19 cellular contexts compared by ENCODE assay signal in genomic region chr13:111130111-111130508, GRCh38. TPM values are rescaled to one million over a fixed set of nuclear protein-coding genes. Genes with fewer than 3 reads are reported as not detected.
A peak's percentile ranks its signal among the peaks of the same experiment; 100 is the strongest.
DNase-seq lines count a peak whose midpoint lies in the region; ATAC-seq, FAIRE-seq and TF ChIP-seq lines count a peak whose summit lies in the region.
"Had no signal": no experiment of that assay in that cellular context is flagged by ENCODE, and none has a peak within 500 bp of the region (broad histone marks: within the 10 kb centered on the region; RNA-seq: fewer than 3 reads in every experiment).

No MANE protein-coding gene starts in this region.

- H4K20me1 ChIP-seq in OCI-LY7 (ENCODE audit: insufficient read depth, low read length) = no peaks in the 10 kb centered on the region
- H4K20me1 ChIP-seq: BLaER1 had no signal

- intact Hi-C loops in OCI-LY7 (cut with micrococcal nuclease; ENCODE audit: unreplicated experiment) = no loop called here
- intact Hi-C loops in A673 (cut with micrococcal nuclease; ENCODE audit: unreplicated experiment) = no loop called here

- BruUV-seq in OCI-LY7 (replicated peaks; lab: Mats Ljungman, UMichigan) (no TSS peak), A673 (replicated peaks; lab: Mats Ljungman, UMichigan) (no TSS peak)

- H3K4me1 ChIP-seq in OCI-LY7 (ENCODE audit: insufficient read depth, low read length, poor library complexity, severe bottlenecking) (peaks cover 13% of the 10 kb centered on the region), A673 (ENCODE audit: insufficient read depth, low read length, poor library complexity, severe bottlenecking) (no peaks in the 10 kb centered on the region)
- H3K4me1 ChIP-seq: BLaER1 had no signal

- POLR2A ChIA-PET in OCI-LY7 (lab: Charles Lee) (interaction anchor here (1.1 kb wide), 1 partner anchor 73 kb away, joined by 3 read pairs; no protein-coding TSS in a partner anchor), A673 (lab: Charles Lee; ENCODE audit: low non-redundant PET) (no interaction called here)

- TF ChIP-seq CTCF in OCI-LY7 (conservative IDR thresholded peaks at IDR 0.05; ENCODE audit: low read length) (no peak), A673 (conservative IDR thresholded peaks at IDR 0.05; ENCODE audit: low read depth, low read length) (no peak)

- no peaks in the 10 kb centered on the region; the same call in 1 of the 2 replicates for H3K9me2 ChIP-seq in OCI-LY7 (ENCODE audit: insufficient read depth, low read length)

- DNase-seq in GM12891 (ENCODE audit: insufficient read length, low spot score) (no peak), OCI-LY7 (ENCODE audit: low spot score) (no peak), A673 (ENCODE audit: low spot score) (no peak), NCI-H1105 treated with DMSO at 0.1 percent for 48 hours (lab: John Stamatoyannopoulos, UW) (no peak), medulla oblongata (ENCODE audit: extremely low spot score) (no peak)
- DNase-seq: CD8-positive, alpha-beta memory T cell; GOT3; NCI-H1105; NCI-H1694 treated with DMSO at 0.1 percent for 48 hours; NCI-H510A treated with DMSO at 0.1 percent for 48 hours; NCI-H82; PC-3; T1000 had no signal

- peak overlapping the region; percentile 80; the same call in 1 of the 2 replicates for H2AFZ ChIP-seq in OCI-LY7 (ENCODE audit: low read length)

- no peak overlapping the region for H3K27ac ChIP-seq in OCI-LY7 (ENCODE audit: low read depth, low read length, poor library complexity, severe bottlenecking)
- H3K27ac ChIP-seq in A673 (ENCODE audit: low read depth, low read length, poor library complexity, severe bottlenecking) = no peak overlapping the region
- H3K27ac ChIP-seq: BLaER1, RWPE1 had no signal

- peak overlapping the region; percentile 6 for H3K4me3 ChIP-seq in OCI-LY7 (ENCODE audit: low read depth, low read length, poor library complexity, severe bottlenecking)
- H3K4me3 ChIP-seq in A673 (ENCODE audit: low read depth, low read length, poor library complexity, severe bottlenecking) = no peak overlapping the region
- H3K4me3 ChIP-seq: BLaER1 had no signal

- peak overlapping the region; percentile 52 for H3K4me2 ChIP-seq in OCI-LY7 (ENCODE audit: low read length)
- H3K4me2 ChIP-seq: BLaER1 had no signal

- CTCF ChIA-PET in OCI-LY7 (lab: Charles Lee; ENCODE audit: unreplicated experiment) (no interaction called here), A673 (lab: Charles Lee) (no interaction called here)

- H3K36me3 ChIP-seq in OCI-LY7 (ENCODE audit: insufficient read depth, low read length) (no peaks in the 10 kb centered on the region), A673 (ENCODE audit: insufficient read depth, low read length, poor library complexity, severe bottlenecking) (no peaks in the 10 kb centered on the region)
- H3K36me3 ChIP-seq: BLaER1 had no signal

- no peak for TF ChIP-seq POLR2A in GM12891 (IDR thresholded peaks at IDR 0.05; ENCODE audit: low read depth, low read length)

- H3K9me3 ChIP-seq in OCI-LY7 (ENCODE audit: low read length) = no peaks in the 10 kb centered on the region
- no peaks in the 10 kb centered on the region for H3K9me3 ChIP-seq in A673 (ENCODE audit: low read depth, low read length, poor library complexity, severe bottlenecking)
- H3K9me3 ChIP-seq: BLaER1 had no signal

- peaks cover 57% of the 10 kb centered on the region for H3K27me3 ChIP-seq in A673 (replicated peaks; ENCODE audit: insufficient read depth, low read depth, low read length, poor library complexity)
- H3K27me3 ChIP-seq: BLaER1 had no signal

- H3K79me2 ChIP-seq in OCI-LY7 (ENCODE audit: insufficient read depth, low read depth, low read length) = no peaks in the 10 kb centered on the region

- peak; percentile 14 for ATAC-seq in GM19438 (IDR thresholded peaks at IDR 0.05; ENCODE audit: low read depth, unreplicated experiment)
- ATAC-seq in HG02798 (IDR thresholded peaks at IDR 0.05; ENCODE audit: poor library complexity, unreplicated experiment) = peak; percentile 9
- ATAC-seq in GM18511 (IDR thresholded peaks at IDR 0.05; ENCODE audit: unreplicated experiment) = no peak
- ATAC-seq: PC-3 had no signal

- peak; percentile 62 for FAIRE-seq in GM12891 (lab: Jason Lieb, UNC)
- FAIRE-seq: A204.1 had no signal

TF ChIP-seq in GM12891, 5 proteins besides CTCF, POLR2A, EP300 and RAD21:
- TF ChIP-seq PAX5 (IDR thresholded peaks at IDR 0.05; ENCODE audit: insufficient read depth, low read length, severe bottlenecking) (no peak), TAF1 (IDR thresholded peaks at IDR 0.05; ENCODE audit: low read depth, low read length) (no peak)
TF ChIP-seq in GM12891: peak in this region for 0.

RNA-seq across cellular contexts. Expression of gene ARHGEF7, which starts 15.0 kb away (rescaled TPM):
- 62.9 TPM for polyA plus RNA-seq in GM12891 (2012; ENCODE audit: low read depth, missing spikeins)
- total RNA-seq in OCI-LY7 (2014; rRNA removed; shearing (Covaris generic)) = 36.3 and 39.5 TPM in 2 replicates
- 51.3 and 60.8 TPM in 2 replicates for total RNA-seq in OCI-LY7 (2022)
- total RNA-seq in A673 (2021) = 39.9 and 41.7 TPM in 2 replicates
